ENCODE assay signal across 8 cellular contexts in genomic region chr6:56953597-56954388, GRCh38. TPM values are rescaled to one million over a fixed set of nuclear protein-coding genes. Genes with fewer than 3 reads are reported as not detected.
DNase-seq lines count a peak whose midpoint lies in the region; ATAC-seq and TF ChIP-seq lines count a peak whose summit lies in the region.

No MANE protein-coding gene starts in this region.

- H3K27me3 ChIP-seq in BE2C: peaks cover 21% of the 10 kb centered on the region
- peaks cover 31% of the 10 kb centered on the region for H3K27me3 ChIP-seq in neuron (ENCODE audit: insufficient read depth, low read length)

- TF ChIP-seq POLR2A in erythroblast (IDR thresholded peaks at IDR 0.05; ENCODE audit: low read length): no peak

- no peak for TF ChIP-seq CTCF in BE2C (IDR thresholded peaks at IDR 0.05; ENCODE audit: low read depth, low read length)

- H3K4me1 ChIP-seq in BE2C (no peaks in the 10 kb centered on the region; the same call in 1 of the 2 replicates), neuron (ENCODE audit: insufficient read depth, low read length) (peaks cover 10% of the 10 kb centered on the region)

- H3K9me3 Mint-ChIP-seq in T-helper 1 cell treated with Interleukin-12 subunit alpha and Interleukin-12 subunit beta and Interleukin-4 antibody, amounts not matched to agents 30 μg/mL and 1 μg/mL, for 36 hours: no peaks in the 10 kb centered on the region

- peaks cover 1% of the 10 kb centered on the region for H3K36me3 Mint-ChIP-seq in T-helper 1 cell treated with Interleukin-12 subunit alpha and Interleukin-12 subunit beta and Interleukin-4 antibody, amounts not matched to agents 30 μg/mL and 1 μg/mL, for 36 hours (ENCODE audit: low read depth)

- H3K27ac Mint-ChIP-seq in T-helper 1 cell treated with Interleukin-12 subunit alpha and Interleukin-12 subunit beta and Interleukin-4 antibody, amounts not matched to agents 30 μg/mL and 1 μg/mL, for 36 hours: peak overlapping the region; percentile 70

- H3K36me3 ChIP-seq in BE2C (no peaks in the 10 kb centered on the region), neuron (ENCODE audit: insufficient read depth, low read length) (no peaks in the 10 kb centered on the region)

- H3K4me3 ChIP-seq in BE2C (ENCODE audit: low read depth, low read length) (peak overlapping the region; percentile 68), neuron (ENCODE audit: low read length) (peak overlapping the region; percentile 62)

- H2AFZ ChIP-seq in neuron (ENCODE audit: low read depth, low read length): peak overlapping the region; percentile 99

- peaks cover 72% of the 10 kb centered on the region for H3K27me3 Mint-ChIP-seq in T-helper 1 cell treated with Interleukin-12 subunit alpha and Interleukin-12 subunit beta and Interleukin-4 antibody, amounts not matched to agents 30 μg/mL and 1 μg/mL, for 36 hours (ENCODE audit: low read depth)

- H3K4me3 Mint-ChIP-seq in T-helper 1 cell treated with Interleukin-12 subunit alpha and Interleukin-12 subunit beta and Interleukin-4 antibody, amounts not matched to agents 30 μg/mL and 1 μg/mL, for 36 hours: peak overlapping the region; percentile 93

- peaks cover 16% of the 10 kb centered on the region for H3K4me1 Mint-ChIP-seq in T-helper 1 cell treated with Interleukin-12 subunit alpha and Interleukin-12 subunit beta and Interleukin-4 antibody, amounts not matched to agents 30 μg/mL and 1 μg/mL, for 36 hours (ENCODE audit: low read depth)

- ATAC-seq in GM19351 (IDR thresholded peaks at IDR 0.05; ENCODE audit: unreplicated experiment): peak; percentile 21
- ATAC-seq in GM18520 (IDR thresholded peaks at IDR 0.05; ENCODE audit: unreplicated experiment): no peak

- no peaks in the 10 kb centered on the region for H3K9me3 ChIP-seq in BE2C
- H3K9me3 ChIP-seq in neuron (ENCODE audit: low read length): no peaks in the 10 kb centered on the region

- DNase-seq in BE2C (peak; percentile 6), erythroblast (lab: John Stamatoyannopoulos, UW) (peak; percentile 26 to 56), activated gamma-delta T cell treated with Interleukin-2 at 50 U/mL for 16 hours (no peak), NK-92 (lab: John Stamatoyannopoulos, UW; ENCODE audit: unreplicated experiment) (no peak)

RNA-seq across cellular contexts. Expression of gene BEND6, which starts 1.1 kb away (rescaled TPM):
- 0.26 TPM for polyA plus RNA-seq in BE2C (2012; ENCODE audit: insufficient read depth, insufficient read length, low read depth)

Comparison
In these comparisons a context has a peak if more than half of its experiments do, and no peak if none do; other contexts are left out.
1. DNase-seq: peak in BE2C (single experiment) and erythroblast (2 of 2); none in activated gamma-delta T cell treated with Interleukin-2 at 50 U/mL for 16 hours (single experiment) and NK-92 (single experiment).